ENCODE assay signal across 32 cellular contexts in the genomic region with DNA sequence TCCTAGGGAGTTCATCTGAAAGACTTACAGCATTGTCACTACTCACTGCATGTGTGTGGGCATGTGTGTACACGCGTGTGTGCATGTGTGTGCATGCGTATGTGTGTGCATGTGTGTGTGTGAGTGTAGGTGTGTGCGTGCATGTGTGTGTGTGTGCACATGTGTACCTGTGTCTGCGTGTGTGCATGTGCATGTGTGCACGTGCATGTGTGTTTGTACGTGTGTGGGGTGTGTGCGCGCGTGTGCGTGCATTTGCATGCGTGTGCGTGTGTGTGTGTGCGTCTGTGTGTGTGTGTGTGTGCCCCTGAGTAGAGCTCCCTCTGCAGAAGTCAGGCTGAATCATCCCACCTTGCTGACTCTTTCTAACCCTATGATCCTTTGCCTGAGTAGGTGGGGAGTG.
"Had no signal": no experiment of that assay in that cellular context is flagged by ENCODE, and none has a peak within 500 bp of the region (broad histone marks: within the 10 kb centered on the region; RNA-seq: fewer than 3 reads in every experiment).

No MANE protein-coding gene starts in this region.

- H3K4me3 Mint-ChIP-seq: activated CD4-positive, alpha-beta memory T cell treated with anti-CD3 and anti-CD28 coated beads, Interleukin-2, amount 10 ng/mL, durations not matched to agents 7 days and 5 days; activated CD8-positive, alpha-beta memory T cell treated with anti-CD3 and anti-CD28 coated beads, Interleukin-2, amount 10 ng/mL, durations not matched to agents 7 days and 5 days; activated naive CD8-positive, alpha-beta T cell treated with anti-CD3 and anti-CD28 coated beads for 36 hours; central memory CD8-positive, alpha-beta T cell had no signal

- H3K27me3 Mint-ChIP-seq: activated CD4-positive, alpha-beta memory T cell treated with anti-CD3 and anti-CD28 coated beads, Interleukin-2, amount 10 ng/mL, durations not matched to agents 7 days and 5 days; activated CD8-positive, alpha-beta memory T cell treated with anti-CD3 and anti-CD28 coated beads, Interleukin-2, amount 10 ng/mL, durations not matched to agents 7 days and 5 days; activated naive CD8-positive, alpha-beta T cell treated with anti-CD3 and anti-CD28 coated beads for 36 hours; central memory CD8-positive, alpha-beta T cell had no signal

- DNase-seq: activated CD4-positive, alpha-beta memory T cell treated with anti-CD3 and anti-CD28 coated beads, Interleukin-2, amount 10 ng/mL, durations not matched to agents 7 days and 5 days; activated CD4-positive, alpha-beta T cell treated with anti-CD3 and anti-CD28 coated beads for 1 hour; activated CD4-positive, alpha-beta T cell treated with anti-CD3 and anti-CD28 coated beads for 48 hours; activated CD4-positive, CD25-positive, alpha-beta regulatory T cell; activated CD8-positive, alpha-beta memory T cell treated with anti-CD3 and anti-CD28 coated beads for 24 hours; activated CD8-positive, alpha-beta memory T cell treated with anti-CD3 and anti-CD28 coated beads, Interleukin-2, amount 10 ng/mL, durations not matched to agents 7 days and 5 days; activated CD8-positive, alpha-beta memory T cell treated with anti-CD3 and anti-CD28 coated beads, Interleukin-2, amount 50 U/mL, for 48 hours; activated effector memory CD4-positive, alpha-beta T cell treated with Interleukin-2 at 50 U/mL for 16 hours; activated naive CD4-positive, alpha-beta T cell treated with anti-CD3 and anti-CD28 coated beads, Interleukin-2, amount 50 U/mL, for 16 hours; activated naive CD8-positive, alpha-beta T cell treated with anti-CD3 and anti-CD28 coated beads for 36 hours; activated T-cell treated with anti-CD3 and anti-CD28 coated beads, Interleukin-2, amount 50 U/mL, for 48 hours; amniotic stem cell; aorta; brain microvascular endothelial cell; MM.1S; MV-4-11; NCI-H1092; NCI-H146; NCI-H187; NCI-H2029 treated with DMSO at 0.1 percent for 48 hours; NCI-H2107; NCI-H2171; NCI-H510A; NCI-H526; NCI-H748 treated with DMSO at 0.1 percent for 48 hours; OCI-M1; Right ventricle myocardium superior; T1000; WERI-Rb-1 had no signal

- H3K9ac ChIP-seq: KMS-11 had no signal

- H3K4me1 Mint-ChIP-seq: activated CD4-positive, alpha-beta memory T cell treated with anti-CD3 and anti-CD28 coated beads, Interleukin-2, amount 10 ng/mL, durations not matched to agents 7 days and 5 days; activated CD8-positive, alpha-beta memory T cell treated with anti-CD3 and anti-CD28 coated beads, Interleukin-2, amount 10 ng/mL, durations not matched to agents 7 days and 5 days; activated naive CD8-positive, alpha-beta T cell treated with anti-CD3 and anti-CD28 coated beads for 36 hours; central memory CD8-positive, alpha-beta T cell had no signal

- H3K27ac Mint-ChIP-seq: activated CD4-positive, alpha-beta memory T cell treated with anti-CD3 and anti-CD28 coated beads, Interleukin-2, amount 10 ng/mL, durations not matched to agents 7 days and 5 days; activated CD8-positive, alpha-beta memory T cell treated with anti-CD3 and anti-CD28 coated beads, Interleukin-2, amount 10 ng/mL, durations not matched to agents 7 days and 5 days; activated naive CD8-positive, alpha-beta T cell treated with anti-CD3 and anti-CD28 coated beads for 36 hours had no signal

- H3K4me2 ChIP-seq: KMS-11 had no signal

- H3K36me3 Mint-ChIP-seq: activated CD8-positive, alpha-beta memory T cell treated with anti-CD3 and anti-CD28 coated beads, Interleukin-2, amount 10 ng/mL, durations not matched to agents 7 days and 5 days; activated naive CD8-positive, alpha-beta T cell treated with anti-CD3 and anti-CD28 coated beads for 36 hours had no signal

- H3K4me3 ChIP-seq: cardiac muscle cell had no signal

- H3K27me3 ChIP-seq: brain microvascular endothelial cell, cardiac muscle cell had no signal

- ATAC-seq: activated CD8-positive, alpha-beta memory T cell treated with anti-CD3 and anti-CD28 coated beads, Interleukin-2, amount 10 ng/mL, durations not matched to agents 7 days and 5 days had no signal

- H3K36me3 ChIP-seq: brain microvascular endothelial cell, cardiac muscle cell, WERI-Rb-1 had no signal

- H3K27ac ChIP-seq: brain microvascular endothelial cell, cardiac muscle cell, KMS-11, WERI-Rb-1 had no signal
